In genomic region chr19:40472516-40472915, GRCh38 we compare ENCODE assay signal across 34 cellular contexts.
"Had no signal": no experiment of that assay in that cellular context is flagged by ENCODE, and none has a peak within 500 bp of the region (broad histone marks: within the 10 kb centered on the region; RNA-seq: fewer than 3 reads in every experiment).

No MANE protein-coding gene starts in this region.

- H3K9me3 ChIP-seq: adrenal gland, ascending aorta, body of pancreas, breast epithelium had no signal

- FAIRE-seq: astrocyte, bronchial epithelial cell had no signal

- H3K4me1 ChIP-seq: breast epithelium had no signal

- H3K4me3 ChIP-seq: adrenal gland, ascending aorta, body of pancreas, breast epithelium, cardiac muscle cell had no signal

- DNase-seq: activated effector memory CD4-positive, alpha-beta T cell treated with anti-CD3 and anti-CD28 coated beads, Interleukin-2, amount 50 U/mL, for 16 hours; activated effector memory CD4-positive, alpha-beta T cell treated with Interleukin-2 at 50 U/mL for 16 hours; activated gamma-delta T cell; activated gamma-delta T cell treated with Interleukin-2 at 50 U/mL for 16 hours; activated naive CD4-positive, alpha-beta T cell; activated naive CD4-positive, alpha-beta T cell treated with anti-CD3 and anti-CD28 coated beads for 36 hours; activated naive CD4-positive, alpha-beta T cell treated with anti-CD3 and anti-CD28 coated beads, Interleukin-2, amount 10 ng/mL, durations not matched to agents 7 days and 5 days; activated naive CD4-positive, alpha-beta T cell treated with anti-CD3 and anti-CD28 coated beads, Interleukin-2, amount 50 U/mL, for 16 hours; activated naive CD4-positive, alpha-beta T cell treated with Interleukin-2 at 50 U/mL for 16 hours; activated naive CD8-positive, alpha-beta T cell treated with anti-CD3 and anti-CD28 coated beads for 36 hours; activated naive CD8-positive, alpha-beta T cell treated with anti-CD3 and anti-CD28 coated beads, Interleukin-2, amount 10 ng/mL, durations not matched to agents 7 days and 5 days; activated naive CD8-positive, alpha-beta T cell treated with anti-CD3 and anti-CD28 coated beads, Interleukin-2, amount 50 U/mL, for 24 hours; activated T-cell treated with anti-CD3 and anti-CD28 coated beads, Interleukin-2, amount 50 U/mL, for 1 hour; activated T-cell treated with anti-CD3 and anti-CD28 coated beads, Interleukin-2, amount 50 U/mL, for 24 hours; activated T-cell treated with anti-CD3 and anti-CD28 coated beads, Interleukin-2, amount 50 U/mL, for 4 hours; activated T-cell treated with anti-CD3 and anti-CD28 coated beads, Interleukin-2, amount 50 U/mL, for 48 hours; activated T-cell treated with anti-CD3 and anti-CD28 coated beads, Interleukin-2, amount 50 U/mL, for 72 hours; adrenal gland; amniotic stem cell; amygdala; anterior cingulate cortex; aorta; body of pancreas; brain microvascular endothelial cell; caudate nucleus; central memory CD4-positive, alpha-beta T cell; cerebellar nuclear complex had no signal

- H3K27me3 ChIP-seq: adrenal gland, ascending aorta, body of pancreas, brain microvascular endothelial cell, breast epithelium had no signal

- H3K36me3 ChIP-seq: adrenal gland, ascending aorta, brain microvascular endothelial cell, breast epithelium, cardiac muscle cell had no signal

- H3K27ac ChIP-seq: adrenal gland, ascending aorta, body of pancreas, brain microvascular endothelial cell, breast epithelium, cardiac muscle cell had no signal

- ATAC-seq: activated naive CD4-positive, alpha-beta T cell treated with anti-CD3 and anti-CD28 coated beads, Interleukin-2, amount 50 U/mL, for 72 hours; activated naive CD8-positive, alpha-beta T cell treated with anti-CD3 and anti-CD28 coated beads, Interleukin-2, amount 50 U/mL, for 24 hours; activated T-cell treated with anti-CD3 and anti-CD28 coated beads, Interleukin-2, amount 50 U/mL, for 4 hours; activated T-cell treated with anti-CD3 and anti-CD28 coated beads, Interleukin-2, amount 50 U/mL, for 72 hours; activated T-helper 17 cell treated with anti-CD3 and anti-CD28 coated beads, Interleukin-2, amount 50 U/mL, for 72 hours; body of pancreas had no signal
